In the genomic region with DNA sequence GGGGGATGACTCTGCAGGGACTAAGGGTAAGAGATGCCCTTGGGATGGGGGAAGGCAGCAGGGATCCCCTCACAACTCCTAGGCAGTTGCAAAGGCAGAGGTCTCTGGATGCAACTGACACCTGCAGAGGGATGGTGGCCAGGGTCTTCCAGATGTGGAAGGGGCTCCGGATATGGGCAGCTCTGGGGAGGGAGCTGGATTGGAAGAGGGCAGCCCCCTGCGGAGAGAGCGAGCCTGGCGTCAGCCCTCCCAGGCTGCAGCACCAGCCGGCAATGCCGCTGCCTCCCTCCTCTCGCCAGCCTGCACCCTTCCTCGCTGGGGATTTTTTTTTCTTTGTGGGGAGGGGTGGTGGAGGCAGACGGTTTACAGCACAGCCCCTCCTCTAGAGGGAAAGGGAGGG, we compare ENCODE assay signal across 12 cellular contexts. TPM values are rescaled to one million over a fixed set of nuclear protein-coding genes. Genes with fewer than 3 reads are reported as not detected.
DNase-seq lines count a peak whose midpoint lies in the region; ATAC-seq and TF ChIP-seq lines count a peak whose summit lies in the region.
"Had no signal": no experiment of that assay in that cellular context is flagged by ENCODE, and none has a peak within 500 bp of the region (broad histone marks: within the 10 kb centered on the region; RNA-seq: fewer than 3 reads in every experiment).

No MANE protein-coding gene starts in this region.

- intact Hi-C loops in dorsolateral prefrontal cortex (cut with DNase I), result no loop called here
- intact Hi-C loops in lower lobe of right lung (cut with DNase I), result no loop called here
- intact Hi-C loops in testis (cut with DNase I; ENCODE audit: low total_unique reads), result no loop called here

- H3K36me3 ChIP-seq in lower lobe of right lung, result no peaks in the 10 kb centered on the region
- no peaks in the 10 kb centered on the region for H3K36me3 ChIP-seq in testis (ENCODE audit: low read depth, missing control alignments)
- H3K36me3 ChIP-seq: MG63 had no signal

- H3K9me3 ChIP-seq in lower lobe of right lung (no peaks in the 10 kb centered on the region), testis (no peaks in the 10 kb centered on the region)
- H3K9me3 ChIP-seq: MG63 had no signal

- H3K27me3 ChIP-seq in dorsolateral prefrontal cortex (peaks cover 0 to 13% (median 0%) of the 10 kb centered on the region in 45 donors), lower lobe of right lung (ENCODE audit: low read depth) (peaks cover 51% of the 10 kb centered on the region), testis (no peaks in the 10 kb centered on the region)
- H3K27me3 ChIP-seq: MG63 had no signal

- ATAC-seq in lower lobe of right lung (no peak), GM18868 (IDR thresholded peaks at IDR 0.05; ENCODE audit: unreplicated experiment) (no peak)

- TF ChIP-seq CTCF in dorsolateral prefrontal cortex (IDR thresholded peaks at IDR 0.05 in 54 of 56, conservative IDR thresholded peaks at IDR 0.05 in 2 of 56; ENCODE audit: low read depth in 1 of 56, partially characterized antibody in 56 of 56), result no peak
- no peak for TF ChIP-seq CTCF in lower lobe of right lung (IDR thresholded peaks at IDR 0.05)
- TF ChIP-seq CTCF in testis (IDR thresholded peaks at IDR 0.05), result no peak

- peak; percentile 26 for DNase-seq in NCI-H1694 treated with DMSO at 0.1 percent for 48 hours (lab: John Stamatoyannopoulos, UW)
- DNase-seq in NCI-H1694 (lab: John Stamatoyannopoulos, UW), result no peak
- DNase-seq in dorsolateral prefrontal cortex, result no peak
- DNase-seq in lower lobe of right lung, result no peak
- no peak for DNase-seq in testis
- DNase-seq in HUDEP-2 (lab: John Stamatoyannopoulos, UW; ENCODE audit: unreplicated experiment in 76 of 76), result no peak
- no peak for DNase-seq in COLO668 (lab: John Stamatoyannopoulos, UW; ENCODE audit: unreplicated experiment)
- DNase-seq: activated CD4-positive, alpha-beta T cell treated with anti-CD3 and anti-CD28 coated beads, Interleukin-2, amount 50 U/mL, for 1 hour; activated naive CD4-positive, alpha-beta T cell treated with anti-CD3 and anti-CD28 coated beads for 36 hours; DND-41; MG63 had no signal

- WGBS in testis, 2 donors, result 10% methylated on average over 9 of the region's 9 CpGs; no CpG with 5 or more reads in 1 of the 2 donors

- H3K4me3 ChIP-seq in dorsolateral prefrontal cortex (peak overlapping the region; percentile 47 to 83 (median 70)), lower lobe of right lung (peak overlapping the region; percentile 54), testis (peak overlapping the region; percentile 68 to 69)

- H3K4me1 ChIP-seq in lower lobe of right lung (peaks cover 14% of the 10 kb centered on the region), testis (peaks cover 29% of the 10 kb centered on the region)

- H3K27ac ChIP-seq in dorsolateral prefrontal cortex (peak overlapping the region in 38 of 59 donors; percentile 3 to 85 (median 62)), lower lobe of right lung (no peak overlapping the region), testis (no peak overlapping the region)

- TF ChIP-seq POLR2A in testis (IDR thresholded peaks at IDR 0.05), result no peak

RNA-seq across cellular contexts. Expression of gene INSYN1, which starts 1.7 kb away (rescaled TPM):
- total RNA-seq in dorsolateral prefrontal cortex, result 100 to 1,000 TPM in 55 of 120 experiments, 10 to 100 TPM in 65; 39.7 to 181 (median 97.6) TPM
- total RNA-seq in lower lobe of right lung, result 3.8 TPM
- 10 to 100 TPM in 1 of 2 donors, 1 to 10 TPM in 1; 8.9 to 15.9 TPM for total RNA-seq in testis
- polyA plus RNA-seq in testis (ENCODE audit: insufficient read depth, low read depth, low replicate concordance), result 18.9 TPM
- total RNA-seq: activated naive CD4-positive, alpha-beta T cell treated with anti-CD3 and anti-CD28 coated beads for 36 hours had no signal

Comparison
In these comparisons a context has a peak if more than half of its experiments do, and no peak if none do; other contexts are left out.
1. H3K27ac ChIP-seq: peak in dorsolateral prefrontal cortex (38 of 59); none in lower lobe of right lung (single experiment) and testis (0 of 2).
2. Peak in every context shown above with its lines, with median percentiles within 50 percentile points of each other: H3K4me3 ChIP-seq.